Comparison of ENCODE assay signal across 1 cellular context in the genomic region with DNA sequence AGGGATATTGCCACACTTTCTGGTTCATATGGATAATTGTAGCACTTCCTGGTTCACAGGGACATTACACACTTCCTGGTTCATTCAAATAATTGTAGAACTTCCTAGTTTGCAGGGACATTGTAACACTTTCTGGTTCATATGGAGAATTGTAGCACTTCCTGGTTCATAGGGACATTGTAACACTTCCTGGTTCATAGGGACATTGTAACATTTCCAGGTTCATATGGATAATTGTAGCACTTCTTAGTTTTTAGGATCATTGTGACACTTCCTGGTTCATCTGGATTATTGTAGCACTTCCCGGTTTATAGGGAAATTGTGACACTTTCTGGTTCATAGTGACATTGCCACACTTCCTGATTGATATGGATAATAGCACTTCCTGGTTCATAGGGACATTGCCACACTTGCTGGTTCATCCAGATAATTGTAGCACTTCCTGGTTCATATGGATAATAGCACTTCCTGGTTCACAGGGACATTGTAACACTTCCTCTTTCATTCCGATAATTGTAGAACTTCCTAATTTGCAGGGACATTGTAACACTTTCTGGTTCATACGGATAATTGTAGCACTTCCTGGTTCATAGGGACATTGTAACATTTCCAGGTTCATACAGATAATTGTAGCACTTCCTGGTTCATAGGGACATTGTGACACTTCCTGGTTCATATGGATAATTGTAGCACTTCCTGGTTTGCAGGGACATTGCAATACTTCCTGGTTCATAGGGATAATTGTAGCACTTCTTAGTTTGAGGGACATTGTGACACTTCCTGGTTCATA.
TF ChIP-seq lines count a peak whose summit lies in the region.

No MANE protein-coding gene starts in this region.

TF ChIP-seq in HepG2, 621 proteins besides CTCF, POLR2A, EP300 and RAD21:
- peak; percentile 43 for TF ChIP-seq GABPA (IDR thresholded peaks at IDR 0.05; ENCODE audit: low read depth, low read length)
- no peak for TF ChIP-seq GABPA (CRISPR knock-in tag; IDR thresholded peaks at IDR 0.05; ENCODE audit: low read depth)
- TF ChIP-seq ZNF580 (CRISPR knock-in tag; IDR thresholded peaks at IDR 0.05; ENCODE audit: borderline replicate concordance, low read depth), result no peak
- TF ChIP-seq E2F1 (CRISPR knock-in tag; IDR thresholded peaks at IDR 0.05), result no peak
- no peak for TF ChIP-seq ESRRA (CRISPR knock-in tag; IDR thresholded peaks at IDR 0.05; ENCODE audit: low read depth)
- TF ChIP-seq ZFAT (CRISPR knock-in tag; conservative IDR thresholded peaks at IDR 0.05), result no peak
